ENCODE assay signal across 2 cellular contexts in the genomic region with DNA sequence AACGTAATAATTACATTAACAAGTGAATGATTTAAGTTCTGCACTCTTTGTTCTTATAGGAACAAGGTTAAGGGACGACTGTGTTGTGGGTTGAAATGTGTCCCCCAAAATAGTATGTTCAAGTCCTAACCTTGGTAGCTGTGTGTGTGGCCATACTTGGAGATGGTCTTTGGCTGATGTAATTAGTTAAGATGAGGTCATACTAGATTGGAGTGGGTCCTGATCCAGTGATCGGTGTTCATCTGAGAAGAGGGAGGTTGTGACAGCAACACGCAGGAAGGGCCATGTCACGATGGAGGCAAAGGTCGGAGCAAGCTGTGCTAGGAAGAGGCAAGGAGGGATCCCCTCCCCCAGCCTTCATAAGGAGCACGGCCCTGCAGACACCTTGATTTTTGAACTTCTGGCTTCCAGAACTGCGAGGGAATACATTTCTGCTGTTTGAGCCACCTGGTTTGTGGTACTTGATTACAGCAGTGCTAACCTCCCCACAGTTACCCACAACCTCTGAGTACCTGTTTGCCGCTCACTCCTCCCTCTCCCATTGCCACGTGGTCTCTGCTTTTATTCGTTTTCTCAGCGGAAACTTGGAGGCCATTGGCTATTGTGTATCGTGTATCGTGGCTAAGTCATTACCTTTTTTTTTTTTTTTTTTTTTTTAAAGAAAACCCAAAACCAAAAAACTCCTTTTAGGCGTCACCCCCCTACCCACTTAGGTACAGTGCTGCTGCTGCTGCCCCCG.
TF ChIP-seq lines count a peak whose summit lies in the region.

No MANE protein-coding gene starts in this region.

TF ChIP-seq in HepG2, 621 proteins besides CTCF, POLR2A, EP300 and RAD21 (continued from another document and continues in another):
- TF ChIP-seq, protein P1, sequence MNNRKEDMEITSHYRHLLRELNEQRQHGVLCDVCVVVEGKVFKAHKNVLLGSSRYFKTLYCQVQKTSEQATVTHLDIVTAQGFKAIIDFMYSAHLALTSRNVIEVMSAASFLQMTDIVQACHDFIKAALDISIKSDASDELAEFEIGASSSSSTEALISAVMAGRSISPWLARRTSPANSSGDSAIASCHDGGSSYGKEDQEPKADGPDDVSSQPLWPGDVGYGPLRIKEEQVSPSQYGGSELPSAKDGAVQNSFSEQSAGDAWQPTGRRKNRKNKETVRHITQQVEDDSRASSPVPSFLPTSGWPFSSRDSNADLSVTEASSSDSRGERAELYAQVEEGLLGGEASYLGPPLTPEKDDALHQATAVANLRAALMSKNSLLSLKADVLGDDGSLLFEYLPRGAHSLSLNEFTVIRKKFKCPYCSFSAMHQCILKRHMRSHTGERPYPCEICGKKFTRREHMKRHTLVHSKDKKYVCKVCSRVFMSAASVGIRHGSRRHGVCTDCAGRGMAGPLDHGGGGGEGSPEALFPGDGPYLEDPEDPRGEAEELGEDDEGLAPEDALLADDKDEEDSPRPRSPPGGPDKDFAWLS (CRISPR knock-in tag; IDR thresholded peaks at IDR 0.05; ENCODE audit: borderline replicate concordance) = 0 out of 2 replicates have a peak, but pooled peaks have one; percentile 46
- peak; percentile 83 for TF ChIP-seq ATF7 (IDR thresholded peaks at IDR 0.05)
- TF ChIP-seq ATF7 (CRISPR knock-in tag; IDR thresholded peaks at IDR 0.05) = 0 out of 2 replicates have a peak, but pooled peaks have one; percentile 28
- TF ChIP-seq YEATS2 (CRISPR knock-in tag; IDR thresholded peaks at IDR 0.05; ENCODE audit: borderline replicate concordance) = no peak
- TF ChIP-seq SNAPC4 (CRISPR knock-in tag; IDR thresholded peaks at IDR 0.05) = no peak
- no peak for TF ChIP-seq MBD4 (IDR thresholded peaks at IDR 0.05; ENCODE audit: borderline replicate concordance, low read length)
- TF ChIP-seq, protein P2, sequence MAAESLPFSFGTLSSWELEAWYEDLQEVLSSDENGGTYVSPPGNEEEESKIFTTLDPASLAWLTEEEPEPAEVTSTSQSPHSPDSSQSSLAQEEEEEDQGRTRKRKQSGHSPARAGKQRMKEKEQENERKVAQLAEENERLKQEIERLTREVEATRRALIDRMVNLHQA (CRISPR knock-in tag; IDR thresholded peaks at IDR 0.05) = no peak
- no peak for TF ChIP-seq BCL3 (CRISPR knock-in tag; IDR thresholded peaks at IDR 0.05)
- 0 out of 2 replicates have a peak, but pooled peaks have one; percentile 25 for TF ChIP-seq CREB1 (IDR thresholded peaks at IDR 0.05)
- TF ChIP-seq CREB1 (CRISPR knock-in tag; IDR thresholded peaks at IDR 0.05) = no peak
- no peak for TF ChIP-seq ZNF589 (CRISPR knock-in tag; conservative IDR thresholded peaks at IDR 0.05)
- TF ChIP-seq, protein P3, sequence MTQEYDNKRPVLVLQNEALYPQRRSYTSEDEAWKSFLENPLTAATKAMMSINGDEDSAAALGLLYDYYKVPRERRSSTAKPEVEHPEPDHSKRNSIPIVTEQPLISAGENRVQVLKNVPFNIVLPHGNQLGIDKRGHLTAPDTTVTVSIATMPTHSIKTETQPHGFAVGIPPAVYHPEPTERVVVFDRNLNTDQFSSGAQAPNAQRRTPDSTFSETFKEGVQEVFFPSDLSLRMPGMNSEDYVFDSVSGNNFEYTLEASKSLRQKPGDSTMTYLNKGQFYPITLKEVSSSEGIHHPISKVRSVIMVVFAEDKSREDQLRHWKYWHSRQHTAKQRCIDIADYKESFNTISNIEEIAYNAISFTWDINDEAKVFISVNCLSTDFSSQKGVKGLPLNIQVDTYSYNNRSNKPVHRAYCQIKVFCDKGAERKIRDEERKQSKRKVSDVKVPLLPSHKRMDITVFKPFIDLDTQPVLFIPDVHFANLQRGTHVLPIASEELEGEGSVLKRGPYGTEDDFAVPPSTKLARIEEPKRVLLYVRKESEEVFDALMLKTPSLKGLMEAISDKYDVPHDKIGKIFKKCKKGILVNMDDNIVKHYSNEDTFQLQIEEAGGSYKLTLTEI (CRISPR knock-in tag; conservative IDR thresholded peaks at IDR 0.05) = no peak
- no peak for TF ChIP-seq PAWR (CRISPR knock-in tag; IDR thresholded peaks at IDR 0.05; ENCODE audit: borderline replicate concordance)

TF ChIP-seq in WTC11, 78 proteins besides CTCF, POLR2A, EP300 and RAD21 (continued from another document):
- TF ChIP-seq IRF2 (CRISPR knock-in tag; IDR thresholded peaks at IDR 0.05; ENCODE audit: borderline replicate concordance, low read depth) (no peak), TCF7 (CRISPR knock-in tag; IDR thresholded peaks at IDR 0.05; ENCODE audit: low read depth) (no peak), AFF4 (CRISPR knock-in tag; IDR thresholded peaks at IDR 0.05; ENCODE audit: borderline replicate concordance) (no peak), FOXP4 (CRISPR knock-in tag; IDR thresholded peaks at IDR 0.05) (no peak), CDX4 (CRISPR knock-in tag; IDR thresholded peaks at IDR 0.05; ENCODE audit: borderline replicate concordance) (no peak)
- TF ChIP-seq, protein P4, sequence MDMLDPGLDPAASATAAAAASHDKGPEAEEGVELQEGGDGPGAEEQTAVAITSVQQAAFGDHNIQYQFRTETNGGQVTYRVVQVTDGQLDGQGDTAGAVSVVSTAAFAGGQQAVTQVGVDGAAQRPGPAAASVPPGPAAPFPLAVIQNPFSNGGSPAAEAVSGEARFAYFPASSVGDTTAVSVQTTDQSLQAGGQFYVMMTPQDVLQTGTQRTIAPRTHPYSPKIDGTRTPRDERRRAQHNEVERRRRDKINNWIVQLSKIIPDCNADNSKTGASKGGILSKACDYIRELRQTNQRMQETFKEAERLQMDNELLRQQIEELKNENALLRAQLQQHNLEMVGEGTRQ (CRISPR knock-in tag; IDR thresholded peaks at IDR 0.05) = no peak
